11 cellular contexts compared by ENCODE assay signal in the genomic region with DNA sequence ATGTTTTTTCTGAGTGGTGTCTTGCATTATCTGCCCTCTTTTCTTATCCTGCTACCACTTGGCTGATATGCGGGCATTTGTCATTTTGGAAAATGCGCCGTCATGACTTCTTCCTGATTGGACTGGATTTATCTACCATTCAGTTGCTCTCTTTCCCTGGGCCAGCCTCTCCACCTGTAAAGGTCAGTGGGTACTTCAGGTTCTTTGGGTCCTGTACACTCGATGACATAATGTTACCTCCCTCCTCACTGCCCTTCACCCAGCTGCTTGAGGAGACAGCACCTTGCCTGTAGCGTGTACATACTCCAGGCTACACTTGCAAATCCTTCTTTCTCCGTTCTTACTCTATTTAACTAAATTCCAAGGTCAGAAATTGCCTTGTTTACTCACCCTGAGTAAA.
"Had no signal": no experiment of that assay in that cellular context is flagged by ENCODE, and none has a peak within 500 bp of the region (broad histone marks: within the 10 kb centered on the region; RNA-seq: fewer than 3 reads in every experiment).

No MANE protein-coding gene starts in this region.

- ATAC-seq: activated CD8-positive, alpha-beta memory T cell treated with anti-CD3 and anti-CD28 coated beads, Interleukin-2, amount 10 ng/mL, durations not matched to agents 7 days and 5 days; activated T-cell treated with anti-CD3 and anti-CD28 coated beads, Interleukin-2, amount 50 U/mL, for 4 hours; gastrocnemius medialis had no signal

- H3K4me3 Mint-ChIP-seq: activated CD8-positive, alpha-beta memory T cell treated with anti-CD3 and anti-CD28 coated beads, Interleukin-2, amount 10 ng/mL, durations not matched to agents 7 days and 5 days; activated T-cell treated with anti-CD3 and anti-CD28 coated beads, Interleukin-2, amount 50 U/mL, for 4 hours; neural crest cell had no signal

- H3K4me1 ChIP-seq: colonic mucosa, thyroid gland had no signal

- H3K27ac Mint-ChIP-seq: activated CD8-positive, alpha-beta memory T cell treated with anti-CD3 and anti-CD28 coated beads, Interleukin-2, amount 10 ng/mL, durations not matched to agents 7 days and 5 days had no signal

- DNase-seq: activated CD8-positive, alpha-beta memory T cell treated with anti-CD3 and anti-CD28 coated beads, Interleukin-2, amount 10 ng/mL, durations not matched to agents 7 days and 5 days; activated T-cell treated with anti-CD3 and anti-CD28 coated beads, Interleukin-2, amount 50 U/mL, for 4 hours; caudate nucleus; colonic mucosa; gastrocnemius medialis; mesenchymal stem cell; stimulated activated CD4-positive, alpha-beta T cell treated with anti-CD3 and anti-CD28 coated beads, Interleukin-4, amount 100 ng/mL, for 24 hours; T1000; thyroid gland had no signal

- H3K9me3 ChIP-seq: colonic mucosa, gastrocnemius medialis, thyroid gland had no signal

- H3K27ac ChIP-seq: colonic mucosa, gastrocnemius medialis, thyroid gland had no signal

- H3K27me3 Mint-ChIP-seq: activated CD8-positive, alpha-beta memory T cell treated with anti-CD3 and anti-CD28 coated beads, Interleukin-2, amount 10 ng/mL, durations not matched to agents 7 days and 5 days had no signal

- H3K9me3 Mint-ChIP-seq: activated T-cell treated with anti-CD3 and anti-CD28 coated beads, Interleukin-2, amount 50 U/mL, for 4 hours; neural crest cell had no signal

- H3K36me3 ChIP-seq: colonic mucosa had no signal

- H3K27me3 ChIP-seq: colonic mucosa, gastrocnemius medialis, thyroid gland had no signal

- FAIRE-seq: astrocyte had no signal

- H3K4me3 ChIP-seq: colonic mucosa, gastrocnemius medialis, thyroid gland had no signal
